In genomic region chr4:182711211-182711610, GRCh38 we compare ENCODE assay signal across 22 cellular contexts.
"Had no signal": no experiment of that assay in that cellular context is flagged by ENCODE, and none has a peak within 500 bp of the region (broad histone marks: within the 10 kb centered on the region; RNA-seq: fewer than 3 reads in every experiment).

No MANE protein-coding gene starts in this region.

- H3K36me3 Mint-ChIP-seq: naive thymus-derived CD4-positive, alpha-beta T cell; T-cell had no signal

- H3K4me3 Mint-ChIP-seq: activated CD8-positive, alpha-beta T cell treated with anti-CD3 and anti-CD28 coated beads, Interleukin-2, amount 10 ng/mL, durations not matched to agents 7 days and 5 days; activated T-helper 1 cell treated with anti-CD3 and anti-CD28 coated beads, Interleukin-12 subunit alpha, Interleukin-12 subunit beta, Interleukin-2, Interleukin-4 antibody, amounts not matched to agents 30 ng/mL and 10 ng/mL and 1 ng/mL, durations not matched to agents 14 hours and 24 hours and 36 hours; effector memory CD8-positive, alpha-beta T cell; naive thymus-derived CD4-positive, alpha-beta T cell; neural crest cell; T-cell had no signal

- H3K4me1 ChIP-seq: ascending aorta, colonic mucosa, lower lobe of right lung, right lobe of liver had no signal

- H3K9me3 Mint-ChIP-seq: activated T-helper 1 cell treated with anti-CD3 and anti-CD28 coated beads, Interleukin-12 subunit alpha, Interleukin-12 subunit beta, Interleukin-2, Interleukin-4 antibody, amounts not matched to agents 30 ng/mL and 10 ng/mL and 1 ng/mL, durations not matched to agents 14 hours and 24 hours and 36 hours; effector memory CD8-positive, alpha-beta T cell; T-cell had no signal

- H3K4me3 ChIP-seq: ascending aorta, colonic mucosa, dorsolateral prefrontal cortex, lower lobe of right lung, right lobe of liver had no signal

- FAIRE-seq: TTC549 had no signal

- H3K4me1 Mint-ChIP-seq: naive thymus-derived CD4-positive, alpha-beta T cell; T-cell had no signal

- H3K27ac Mint-ChIP-seq: activated CD8-positive, alpha-beta T cell treated with anti-CD3 and anti-CD28 coated beads, Interleukin-2, amount 10 ng/mL, durations not matched to agents 7 days and 5 days; activated T-helper 1 cell treated with anti-CD3 and anti-CD28 coated beads, Interleukin-12 subunit alpha, Interleukin-12 subunit beta, Interleukin-2, Interleukin-4 antibody, amounts not matched to agents 30 ng/mL and 10 ng/mL and 1 ng/mL, durations not matched to agents 14 hours and 24 hours and 36 hours; effector memory CD8-positive, alpha-beta T cell; naive thymus-derived CD4-positive, alpha-beta T cell; T-cell had no signal

- H3K27me3 ChIP-seq: ascending aorta, colonic mucosa, dorsolateral prefrontal cortex, right lobe of liver had no signal

- H3K36me3 ChIP-seq: ascending aorta, colonic mucosa, lower lobe of right lung, right lobe of liver, WERI-Rb-1 had no signal

- DNase-seq: activated CD4-positive, alpha-beta T cell treated with anti-CD3 and anti-CD28 coated beads for 1 hour; activated CD4-positive, alpha-beta T cell treated with anti-CD3 and anti-CD28 coated beads, Interleukin-2, amount 50 U/mL, for 1 hour; activated CD8-positive, alpha-beta T cell treated with anti-CD3 and anti-CD28 coated beads, Interleukin-2, amount 10 ng/mL, durations not matched to agents 7 days and 5 days; activated gamma-delta T cell; activated naive CD4-positive, alpha-beta T cell treated with anti-CD3 and anti-CD28 coated beads, Interleukin-2, amount 50 U/mL, for 16 hours; central memory CD4-positive, alpha-beta T cell; colonic mucosa; dorsolateral prefrontal cortex; effector memory CD8-positive, alpha-beta T cell; foreskin fibroblast; lower lobe of right lung; naive thymus-derived CD4-positive, alpha-beta T cell; posterior cingulate gyrus; right lobe of liver; stimulated activated CD4-positive, alpha-beta T cell treated with anti-CD3 and anti-CD28 coated beads, Interleukin-2, amount 100 ng/mL, for 48 hours; stimulated activated naive CD4-positive, alpha-beta T cell; T-cell; WERI-Rb-1 had no signal

- H3K27ac ChIP-seq: ascending aorta, colonic mucosa, dorsolateral prefrontal cortex, lower lobe of right lung, right lobe of liver, WERI-Rb-1 had no signal

- H3K9me3 ChIP-seq: ascending aorta, colonic mucosa, lower lobe of right lung, right lobe of liver had no signal
